Comparison of ENCODE assay signal across 15 cellular contexts in genomic region chr2:167438206-167438605, GRCh38.
DNase-seq lines count a peak whose midpoint lies in the region; ATAC-seq and TF ChIP-seq lines count a peak whose summit lies in the region.
"Had no signal": no experiment of that assay in that cellular context is flagged by ENCODE, and none has a peak within 500 bp of the region (broad histone marks: within the 10 kb centered on the region; RNA-seq: fewer than 3 reads in every experiment).

No MANE protein-coding gene starts in this region.

- H3K36me3 Mint-ChIP-seq in stimulated activated memory B cell treated with anti-CD40 and anti-IgM and Interleukin-4, amounts not matched to agents 10 μg/mL and 1 μg/mL and 100 μg/mL, for 72 hours: no peaks in the 10 kb centered on the region
- H3K36me3 Mint-ChIP-seq in endodermal cell (ENCODE audit: low read depth) (no peaks in the 10 kb centered on the region), HFFc6 (ENCODE audit: low read depth) (no peaks in the 10 kb centered on the region)

- no peaks in the 10 kb centered on the region for H3K36me3 ChIP-seq in endodermal cell (ENCODE audit: control insufficient read depth, insufficient read depth, low read length)

- no peaks in the 10 kb centered on the region for H3K4me1 Mint-ChIP-seq in stimulated activated memory B cell treated with anti-CD40 and anti-IgM and Interleukin-4, amounts not matched to agents 10 μg/mL and 1 μg/mL and 100 μg/mL, for 72 hours
- no peaks in the 10 kb centered on the region for H3K4me1 Mint-ChIP-seq in endodermal cell
- H3K4me1 Mint-ChIP-seq in HFFc6 (ENCODE audit: low read depth): no peaks in the 10 kb centered on the region
- H3K4me1 Mint-ChIP-seq: activated B cell treated with CpG ODN at 0.5 μM for 24 hours, nephron had no signal

- H3K9me3 ChIP-seq in endodermal cell (ENCODE audit: control insufficient read depth, low read length): peaks cover 4% of the 10 kb centered on the region

- WGBS in endodermal cell (ENCODE audit: insufficient coverage in 1 of 2, insufficient read length in 1 of 2), 2 experiments: 69 to 78% methylated on average over 2 of the region's 2 CpGs

- no peak overlapping the region for H3K4me3 Mint-ChIP-seq in stimulated activated memory B cell treated with anti-CD40 and anti-IgM and Interleukin-4, amounts not matched to agents 10 μg/mL and 1 μg/mL and 100 μg/mL, for 72 hours
- H3K4me3 Mint-ChIP-seq in endodermal cell (no peak overlapping the region), HFFc6 (no peak overlapping the region)
- H3K4me3 Mint-ChIP-seq: activated B cell treated with CpG ODN at 0.5 μM for 24 hours; dendritic cell treated with granulocyte-macrophage colony-stimulating factor and Interleukin-4, amounts not matched to agents 40 ng/mL and 50 ng/mL, for 4 days; nephron had no signal

- H3K27ac Mint-ChIP-seq in stimulated activated memory B cell treated with anti-CD40 and anti-IgM and Interleukin-4, amounts not matched to agents 10 μg/mL and 1 μg/mL and 100 μg/mL, for 72 hours: no peak overlapping the region
- no peak overlapping the region for H3K27ac Mint-ChIP-seq in endodermal cell
- H3K27ac Mint-ChIP-seq in HFFc6: no peak overlapping the region
- H3K27ac Mint-ChIP-seq: activated B cell treated with CpG ODN at 0.5 μM for 24 hours; dendritic cell treated with granulocyte-macrophage colony-stimulating factor and Interleukin-4, amounts not matched to agents 40 ng/mL and 50 ng/mL, for 4 days; nephron had no signal

- TF ChIP-seq CTCF in endodermal cell (conservative IDR thresholded peaks at IDR 0.05): no peak
- TF ChIP-seq CTCF in HFFc6 (IDR thresholded peaks at IDR 0.05): no peak

- no peak overlapping the region for H3K9ac ChIP-seq in endodermal cell (ENCODE audit: extremely low read depth, low read length, poor library complexity, severe bottlenecking)

- no peak overlapping the region for H3K4me3 ChIP-seq in endodermal cell (ENCODE audit: low read length)

- peaks cover 2% of the 10 kb centered on the region for H3K9me3 Mint-ChIP-seq in stimulated activated memory B cell treated with anti-CD40 and anti-IgM and Interleukin-4, amounts not matched to agents 10 μg/mL and 1 μg/mL and 100 μg/mL, for 72 hours
- no peaks in the 10 kb centered on the region for H3K9me3 Mint-ChIP-seq in endodermal cell
- H3K9me3 Mint-ChIP-seq in HFFc6: peaks cover 52% of the 10 kb centered on the region
- H3K9me3 Mint-ChIP-seq: dendritic cell treated with granulocyte-macrophage colony-stimulating factor and Interleukin-4, amounts not matched to agents 40 ng/mL and 50 ng/mL, for 4 days; nephron had no signal

- ATAC-seq in stimulated activated memory B cell treated with anti-CD40 and anti-IgM and Interleukin-4, amounts not matched to agents 10 μg/mL and 1 μg/mL and 100 μg/mL, for 72 hours: peak; percentile 8

- no peaks in the 10 kb centered on the region for H3K4me1 ChIP-seq in endodermal cell (ENCODE audit: control insufficient read depth, insufficient read depth, low read length)

- H3K27me3 Mint-ChIP-seq in stimulated activated memory B cell treated with anti-CD40 and anti-IgM and Interleukin-4, amounts not matched to agents 10 μg/mL and 1 μg/mL and 100 μg/mL, for 72 hours: no peaks in the 10 kb centered on the region
- no peaks in the 10 kb centered on the region for H3K27me3 Mint-ChIP-seq in endodermal cell (ENCODE audit: insufficient read depth)
- no peaks in the 10 kb centered on the region; the same call in 1 of the 2 replicates for H3K27me3 Mint-ChIP-seq in HFFc6 (ENCODE audit: insufficient read depth)
- H3K27me3 Mint-ChIP-seq: activated B cell treated with CpG ODN at 0.5 μM for 24 hours; dendritic cell treated with granulocyte-macrophage colony-stimulating factor and Interleukin-4, amounts not matched to agents 40 ng/mL and 50 ng/mL, for 4 days had no signal

- DNase-seq in HK-2 (ENCODE audit: unreplicated experiment) (peak; percentile 25), SW480 (ENCODE audit: low spot score) (peak; percentile 63), glomerular visceral epithelial cell (ENCODE audit: extremely low spot score) (peak; percentile 75), endodermal cell (no peak), DMS 273 treated with DMSO at 0.1 percent for 48 hours (lab: John Stamatoyannopoulos, UW) (no peak), HFFc6 (no peak)
- DNase-seq: activated B cell treated with CpG ODN at 0.5 μM for 24 hours; DND-41; KBM-7; RPMI8226; stimulated activated CD4-positive, alpha-beta T cell treated with anti-CD3 and anti-CD28 coated beads, Interleukin-4, amount 100 ng/mL, for 24 hours; substantia nigra had no signal

- no peaks in the 10 kb centered on the region for H3K27me3 ChIP-seq in endodermal cell (ENCODE audit: control insufficient read depth, insufficient read depth, low read length, poor library complexity, severe bottlenecking)

- no peak overlapping the region for H3K27ac ChIP-seq in endodermal cell (ENCODE audit: low read depth, low read length)

Comparison
In these comparisons a context has a peak if more than half of its experiments do, and no peak if none do; other contexts are left out.
1. DNase-seq: peak in HK-2 (single experiment), SW480 (single experiment) and glomerular visceral epithelial cell (single experiment); none in endodermal cell (single experiment), DMS 273 treated with DMSO at 0.1 percent for 48 hours (single experiment) and HFFc6 (single experiment).